18 cellular contexts compared by ENCODE assay signal in the genomic region with DNA sequence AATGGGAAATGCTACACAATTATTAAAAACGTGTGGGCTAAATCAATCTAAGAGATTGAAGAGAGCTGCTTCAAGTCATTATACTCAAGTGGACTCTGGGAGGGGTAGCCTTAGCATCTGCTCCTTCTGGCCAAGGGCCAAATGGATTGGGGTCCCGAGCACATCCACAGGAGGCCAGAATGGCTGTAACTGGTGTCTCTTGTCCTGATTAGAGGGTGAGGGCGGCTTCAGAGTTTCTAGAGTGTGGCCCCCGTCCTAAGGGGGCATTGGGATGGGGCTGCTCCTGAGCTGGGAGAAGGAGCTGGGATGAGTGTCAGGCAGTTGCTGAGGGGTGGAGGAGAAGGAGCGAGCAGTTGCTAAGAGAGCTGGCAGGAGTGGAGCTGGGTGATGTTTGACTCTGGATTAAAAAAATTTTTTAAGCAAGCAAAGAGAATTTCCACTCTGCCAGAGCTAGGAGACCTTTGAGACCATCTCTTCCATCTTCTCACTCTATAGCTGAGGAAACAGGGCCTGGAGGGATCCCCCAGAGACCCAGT.
"Had no signal": no experiment of that assay in that cellular context is flagged by ENCODE, and none has a peak within 500 bp of the region (broad histone marks: within the 10 kb centered on the region; RNA-seq: fewer than 3 reads in every experiment).

No MANE protein-coding gene starts in this region.

- ATAC-seq: activated naive CD8-positive, alpha-beta T cell treated with anti-CD3 and anti-CD28 coated beads, Interleukin-2, amount 50 U/mL, for 24 hours; right lobe of liver; stimulated activated memory B cell treated with anti-CD40 and anti-IgM and Interleukin-4, amounts not matched to agents 10 μg/mL and 1 μg/mL and 100 μg/mL, for 72 hours had no signal

- DNase-seq: activated B cell treated with CpG ODN at 0.5 μM for 24 hours; activated CD4-positive, alpha-beta memory T cell treated with anti-CD3 and anti-CD28 coated beads for 36 hours; activated CD4-positive, alpha-beta T cell treated with anti-CD3 and anti-CD28 coated beads for 4 hours; activated naive CD4-positive, alpha-beta T cell treated with anti-CD3 and anti-CD28 coated beads, Interleukin-2, amount 10 ng/mL, durations not matched to agents 7 days and 5 days; activated naive CD8-positive, alpha-beta T cell treated with anti-CD3 and anti-CD28 coated beads, Interleukin-2, amount 50 U/mL, for 24 hours; activated T-cell treated with anti-CD3 and anti-CD28 coated beads, Interleukin-2, amount 50 U/mL, for 24 hours; aorta; brain microvascular endothelial cell; cortex of kidney; erythroblast; foreskin melanocyte; glutamatergic neuron; right lobe of liver; small intestine; stimulated activated CD4-positive, alpha-beta T cell treated with anti-CD3 and anti-CD28 coated beads, Interleukin-15, amount 100 ng/mL, for 24 hours; stimulated activated CD4-positive, alpha-beta T cell treated with anti-CD3 and anti-CD28 coated beads, Interleukin-4, amount 100 ng/mL, for 24 hours; testis had no signal
